ENCODE assay signal across 8 cellular contexts in the genomic region with DNA sequence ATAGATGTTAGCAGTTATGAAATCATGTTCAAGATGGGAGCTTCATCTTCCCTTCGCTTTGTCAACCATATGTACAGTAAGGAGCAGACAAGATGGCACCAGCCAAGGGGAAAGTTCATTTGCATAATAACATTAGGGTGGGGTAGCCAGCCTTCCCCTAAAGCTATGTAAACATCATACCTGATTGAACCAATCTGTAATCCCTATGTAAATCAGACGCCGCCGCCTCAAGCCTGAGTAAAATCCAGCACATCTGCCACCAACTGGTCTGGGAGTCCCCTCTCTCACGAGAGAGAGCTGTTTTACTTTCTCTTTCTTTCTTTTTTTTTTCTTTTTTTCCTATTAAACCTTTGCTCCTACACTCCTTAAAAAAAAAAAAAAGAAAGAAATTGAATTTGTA. TPM values are rescaled to one million over a fixed set of nuclear protein-coding genes. Genes with fewer than 3 reads are reported as not detected.
DNase-seq lines count a peak whose midpoint lies in the region; ATAC-seq lines count a peak whose summit lies in the region.

No MANE protein-coding gene starts in this region.

- peaks cover 1% of the 10 kb centered on the region for H3K4me1 Mint-ChIP-seq in T-helper 2 cell treated with Interferon-gamma antibody and Interleukin-4, amounts not matched to agents 5 μg/mL and 100 μg/mL, for 36 hours (ENCODE audit: low read depth)

- H3K36me3 Mint-ChIP-seq in T-helper 2 cell treated with Interferon-gamma antibody and Interleukin-4, amounts not matched to agents 5 μg/mL and 100 μg/mL, for 36 hours (ENCODE audit: low read depth), result peaks cover 43% of the 10 kb centered on the region

- ATAC-seq in HG02973 (IDR thresholded peaks at IDR 0.05; ENCODE audit: unreplicated experiment), result peak; percentile 94

- H3K27me3 Mint-ChIP-seq in T-helper 2 cell treated with Interferon-gamma antibody and Interleukin-4, amounts not matched to agents 5 μg/mL and 100 μg/mL, for 36 hours (ENCODE audit: low read depth), result no peaks in the 10 kb centered on the region

- H3K9me3 Mint-ChIP-seq in T-helper 2 cell treated with Interferon-gamma antibody and Interleukin-4, amounts not matched to agents 5 μg/mL and 100 μg/mL, for 36 hours, result no peaks in the 10 kb centered on the region

- peak overlapping the region; percentile 3 for H3K27ac Mint-ChIP-seq in T-helper 2 cell treated with Interferon-gamma antibody and Interleukin-4, amounts not matched to agents 5 μg/mL and 100 μg/mL, for 36 hours

- peak; percentile 32 for DNase-seq in activated CD4-positive, alpha-beta T cell treated with anti-CD3 and anti-CD28 coated beads for 48 hours
- DNase-seq in activated CD4-positive, alpha-beta T cell treated with anti-CD3 and anti-CD28 coated beads, Interleukin-2, amount 50 U/mL, for 1 hour, result no peak
- DNase-seq in T-helper 2 cell treated with Interferon-gamma antibody and Interleukin-4, amounts not matched to agents 5 μg/mL and 100 μg/mL, for 36 hours (ENCODE audit: low spot score), result no peak
- peak; percentile 12 for DNase-seq in stimulated activated CD4-positive, alpha-beta T cell treated with anti-CD3 and anti-CD28 coated beads, Interleukin-4, amount 100 ng/mL, for 24 hours
- no peak for DNase-seq in NOMO-1 treated with DMSO at 0.1 percent for 48 hours (lab: John Stamatoyannopoulos, UW; ENCODE audit: unreplicated experiment)
- DNase-seq in mucosa of gallbladder (ENCODE audit: low spot score), result no peak
- DNase-seq in GOT3 (lab: John Stamatoyannopoulos, UW), result no peak

- no peak overlapping the region for H3K4me3 Mint-ChIP-seq in T-helper 2 cell treated with Interferon-gamma antibody and Interleukin-4, amounts not matched to agents 5 μg/mL and 100 μg/mL, for 36 hours

RNA-seq across cellular contexts. Expression of a gene that starts 30.8 kb away (rescaled TPM):
- total RNA-seq in mucosa of gallbladder, result 7.6 TPM

RNA-seq across cellular contexts. Expression of a gene that starts 55.5 kb away (rescaled TPM):
- total RNA-seq in mucosa of gallbladder, result 65.8 TPM

RNA-seq across cellular contexts. Expression of a gene that starts 57.3 kb away (rescaled TPM):
- total RNA-seq in mucosa of gallbladder, result 98.5 TPM

Comparison
In these comparisons a context has a peak if more than half of its experiments do, and no peak if none do; other contexts are left out.
1. DNase-seq: peak in activated CD4-positive, alpha-beta T cell treated with anti-CD3 and anti-CD28 coated beads for 48 hours (single experiment) and stimulated activated CD4-positive, alpha-beta T cell treated with anti-CD3 and anti-CD28 coated beads, Interleukin-4, amount 100 ng/mL, for 24 hours (single experiment); none in activated CD4-positive, alpha-beta T cell treated with anti-CD3 and anti-CD28 coated beads, Interleukin-2, amount 50 U/mL, for 1 hour (single experiment), T-helper 2 cell treated with Interferon-gamma antibody and Interleukin-4, amounts not matched to agents 5 μg/mL and 100 μg/mL, for 36 hours (single experiment), NOMO-1 treated with DMSO at 0.1 percent for 48 hours (single experiment), mucosa of gallbladder (single experiment) and GOT3 (single experiment).